In genomic region chr2:230934291-230935131, GRCh38 we compare ENCODE assay signal across 18 cellular contexts. TPM values are rescaled to one million over a fixed set of nuclear protein-coding genes. Genes with fewer than 3 reads are reported as not detected.
"Had no signal": no experiment of that assay in that cellular context is flagged by ENCODE, and none has a peak within 500 bp of the region (broad histone marks: within the 10 kb centered on the region; RNA-seq: fewer than 3 reads in every experiment).

No MANE protein-coding gene starts in this region.

- H3K27ac ChIP-seq: body of pancreas, prostate gland, spleen, suprapubic skin, upper lobe of right lung, VCaP had no signal

- ATAC-seq: activated naive CD4-positive, alpha-beta T cell treated with anti-CD3 and anti-CD28 coated beads, Interleukin-2, amount 50 U/mL, for 72 hours; body of pancreas; effector memory CD8-positive, alpha-beta T cell; sciatic nerve; stimulated activated naive B cell treated with anti-CD40 and anti-IgM and Interleukin-4, amounts not matched to agents 10 μg/mL and 1 μg/mL and 100 μg/mL, for 72 hours; T-cell had no signal

- H3K4me1 ChIP-seq: body of pancreas, prostate gland, upper lobe of right lung had no signal

- H3K27me3 ChIP-seq: body of pancreas, upper lobe of right lung had no signal

- H3K36me3 ChIP-seq: prostate gland, spleen, suprapubic skin, upper lobe of right lung had no signal

- DNase-seq: activated CD4-positive, alpha-beta T cell treated with anti-CD3 and anti-CD28 coated beads, Interleukin-2, amount 10 ng/mL, durations not matched to agents 7 days and 5 days; amniotic stem cell; body of pancreas; effector memory CD8-positive, alpha-beta T cell; erythroblast; hippocampal formation; midbrain; stimulated activated CD4-positive, alpha-beta T cell treated with anti-CD3 and anti-CD28 coated beads, Interleukin-1b, Interleukin-23, amount 100 ng/mL, for 48 hours; stimulated activated naive B cell treated with anti-CD40 and anti-IgM and Interleukin-4, amounts not matched to agents 10 μg/mL and 1 μg/mL and 100 μg/mL, for 72 hours; T-cell; upper lobe of right lung had no signal

- H3K4me3 ChIP-seq: body of pancreas, prostate gland, spleen, suprapubic skin, upper lobe of right lung had no signal

- H3K9me3 ChIP-seq: body of pancreas, prostate gland, suprapubic skin, upper lobe of right lung had no signal

RNA-seq across cellular contexts. Expression of gene GPR55, which starts 9.5 kb away (rescaled TPM):
- total RNA-seq: body of pancreas, glomerular endothelial cell had no signal
